Comparison of ENCODE assay signal across 8 cellular contexts in the genomic region with DNA sequence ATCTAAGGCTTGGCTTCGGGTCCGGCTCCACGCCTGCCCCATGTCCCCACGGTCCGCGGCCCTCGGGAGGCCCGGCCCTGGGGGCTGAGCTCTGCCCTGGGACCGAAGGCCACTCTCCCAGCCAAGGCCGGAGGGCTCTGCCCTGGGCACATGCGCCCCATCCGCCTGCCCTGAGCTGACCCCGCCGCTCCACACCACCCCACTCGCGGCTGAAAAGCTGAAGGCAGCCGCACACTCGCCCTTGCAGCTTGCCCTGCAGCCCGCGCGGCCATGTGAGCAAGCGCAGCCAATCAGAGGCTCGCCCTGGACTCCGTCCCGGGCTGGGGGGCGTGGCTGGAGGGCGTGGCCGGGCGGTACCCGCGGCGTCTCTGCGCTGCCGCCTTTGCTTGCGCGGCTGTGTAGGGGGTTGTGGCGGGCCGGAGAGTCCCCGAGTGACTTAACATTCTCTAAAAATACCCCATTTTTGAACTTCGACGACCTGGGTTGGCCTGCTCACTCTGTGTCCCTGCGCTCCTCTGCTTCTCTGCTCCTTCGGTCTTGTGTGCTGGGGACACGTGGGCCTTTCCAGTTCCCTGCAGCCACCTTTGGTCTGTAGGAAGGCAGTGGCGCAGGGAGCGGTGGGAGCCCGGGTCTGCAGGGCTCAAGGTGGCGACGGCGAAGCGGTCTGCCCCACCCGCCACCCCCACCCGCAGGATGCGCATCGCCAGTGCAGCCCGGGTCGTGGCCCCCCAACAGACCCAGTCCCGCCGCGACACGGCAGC. TPM values are rescaled to one million over a fixed set of nuclear protein-coding genes. Genes with fewer than 3 reads are reported as not detected.
DNase-seq lines count a peak whose midpoint lies in the region; TF ChIP-seq lines count a peak whose summit lies in the region.

No MANE protein-coding gene starts in this region.

- DNase-seq in HEK293T (ENCODE audit: extremely low spot score), result peak; percentile 94
- peak; percentile 82 for DNase-seq in MV-4-11 (lab: John Stamatoyannopoulos, UW)
- peak; percentile 84 for DNase-seq in T follicular helper cell (ENCODE audit: low read depth)
- peak; percentile 89 to 96 (median 95) for DNase-seq in adrenal gland
- DNase-seq in right atrium auricular region (ENCODE audit: low spot score), result peak; percentile 95
- peak; percentile 92 for DNase-seq in putamen (ENCODE audit: low spot score)
- DNase-seq in vagina (ENCODE audit: extremely low spot score in 2 of 2), result peak in 1 of 2 donors; percentile 93

- H3K27me3 ChIP-seq in adrenal gland, result no peaks in the 10 kb centered on the region
- H3K27me3 ChIP-seq in right atrium auricular region, result no peaks in the 10 kb centered on the region
- H3K27me3 ChIP-seq in vagina, result no peaks in the 10 kb centered on the region

- H3K36me3 ChIP-seq in adrenal gland (replicated peaks in 1 of 2), result no peaks in the 10 kb centered on the region
- H3K36me3 ChIP-seq in right atrium auricular region, result no peaks in the 10 kb centered on the region
- H3K36me3 ChIP-seq in vagina, result no peaks in the 10 kb centered on the region

- TF ChIP-seq CTCF in GM12873 (IDR thresholded peaks at IDR 0.05; ENCODE audit: insufficient read depth, low read depth, low read length, missing control alignments), result peak; percentile 13
- no peak for TF ChIP-seq CTCF in adrenal gland (IDR thresholded peaks at IDR 0.05)
- TF ChIP-seq CTCF in right atrium auricular region (IDR thresholded peaks at IDR 0.05), result peak in 1 of 2 donors; percentile 30
- no peak for TF ChIP-seq CTCF in vagina (IDR thresholded peaks at IDR 0.05)

- TF ChIP-seq POLR2A in adrenal gland (IDR thresholded peaks at IDR 0.05), result peak; percentile 21 to 49
- peak in 1 of 2 donors; percentile 19 for TF ChIP-seq POLR2A in vagina (IDR thresholded peaks at IDR 0.05)

- H3K27ac ChIP-seq in adrenal gland (peak overlapping the region in 1 of 5 donors; percentile 11), right atrium auricular region (peak overlapping the region; percentile 71), vagina (peak overlapping the region; percentile 60)

- H3K4me1 ChIP-seq in adrenal gland (replicated peaks in 1 of 2), result peaks cover 0 to 12% of the 10 kb centered on the region in 2 donors
- H3K4me1 ChIP-seq in right atrium auricular region, result peaks cover 0 to 16% of the 10 kb centered on the region in 2 donors
- H3K4me1 ChIP-seq in vagina, result peaks cover 38% of the 10 kb centered on the region

- H3K9me3 ChIP-seq in adrenal gland (replicated peaks in 1 of 3) (no peaks in the 10 kb centered on the region), right atrium auricular region (no peaks in the 10 kb centered on the region), vagina (no peaks in the 10 kb centered on the region)

- CTCF ChIA-PET in HEK293T (lab: Yijun Ruan, JAX), result interaction anchor here (0.6 to 0.9 kb wide), 2 partner anchors 9 to 167 kb away, joined by 3 read pairs; no protein-coding TSS in a partner anchor

- POLR2A ChIA-PET in HEK293T (lab: Yijun Ruan, JAX), result interaction anchor here (0.6 to 2.2 kb wide), 20 partner anchors 8 to 276 kb away, joined by 3 to 20 read pairs (median 5); partner anchors contain the start of genes NATD1 and USP22

- H3K4me3 ChIP-seq in adrenal gland (peak overlapping the region in 2 of 4 donors; percentile 35 to 50), right atrium auricular region (peak overlapping the region; percentile 43 to 65), vagina (peak overlapping the region; percentile 63 to 64)

- WGBS in adrenal gland, 4 donors, result 2 to 3% (median 2%) methylated on average over 10 to 61 of the region's 61 CpGs

- intact Hi-C loops in adrenal gland (cut with DNase I), result loop anchor here in 1 of 2 donors (5.0 kb wide), 1 partner anchor 237 kb away; no protein-coding TSS in a partner anchor
- intact Hi-C loops in vagina (cut with DNase I), result no loop called here

TF ChIP-seq in HEK293T, 16 proteins besides CTCF, POLR2A, EP300 and RAD21:
- TF ChIP-seq L3MBTL2 (conservative IDR thresholded peaks at IDR 0.05), result peak; percentile 96
- TF ChIP-seq ELF4 (IDR thresholded peaks at IDR 0.05), result no peak
TF ChIP-seq in HEK293T: peak in this region for 1.

RNA-seq across cellular contexts. Expression of gene MAP2K3, which starts 8.8 kb away (rescaled TPM):
- total RNA-seq in adrenal gland (10 to 100 TPM; 11.5 to 64.8 (median 32.2) TPM), right atrium auricular region (10 to 100 TPM; 37.8 to 43.8 TPM), vagina (21.6 TPM)
- polyA plus RNA-seq in adrenal gland, result 10 to 100 TPM; 19.2 to 64.4 (median 37.4) TPM

RNA-seq across cellular contexts. Expression of gene NATD1, which starts 22.5 kb away (rescaled TPM):
- 10 to 100 TPM in 6 of 8 donors, 1 to 10 TPM in 2; 4.3 to 18.7 (median 13.0) TPM for total RNA-seq in adrenal gland
- polyA plus RNA-seq in adrenal gland, result 1 to 10 TPM; 1.8 to 3.1 (median 3.0) TPM
- total RNA-seq in right atrium auricular region, result 10 to 100 TPM; 15.4 to 17.0 TPM
- total RNA-seq in vagina, result 4.2 TPM
